In genomic region chr21:46379105-46379504, GRCh38 we compare ENCODE assay signal across 29 cellular contexts.
"Had no signal": no experiment of that assay in that cellular context is flagged by ENCODE, and none has a peak within 500 bp of the region (broad histone marks: within the 10 kb centered on the region; RNA-seq: fewer than 3 reads in every experiment).

No MANE protein-coding gene starts in this region.

- H3K27ac ChIP-seq: coronary artery, epithelial cell of prostate, esophagus squamous epithelium, heart right ventricle, left ventricle myocardium inferior, lower lobe of right lung, pancreas, prostate gland, right lobe of liver, spleen, tibial artery, upper lobe of right lung, vagina had no signal

- H3K9me3 Mint-ChIP-seq: natural killer cell; stimulated activated naive CD8-positive, alpha-beta T cell treated with anti-CD3 and anti-CD28 coated beads, Interleukin-15, Interleukin-2, amounts not matched to agents 100 ng/mL and 50 ng/mL, for 24 hours had no signal

- DNase-seq: effector CD4-positive, alpha-beta T cell; esophagus squamous epithelium; foreskin fibroblast; heart right ventricle; hypothalamus; islet precursor cell; left ventricle myocardium inferior; lower lobe of right lung; natural killer cell; nucleus accumbens; pancreas; retina; right lobe of liver; spleen; stimulated activated CD4-positive, alpha-beta T cell treated with anti-CD3 and anti-CD28 coated beads, Interleukin-15, amount 100 ng/mL, for 24 hours; stimulated activated CD4-positive, alpha-beta T cell treated with anti-CD3 and anti-CD28 coated beads, Interleukin-1b, Interleukin-23, amount 100 ng/mL, for 48 hours; stimulated activated CD4-positive, alpha-beta T cell treated with anti-CD3 and anti-CD28 coated beads, Interleukin-4, amount 100 ng/mL, for 24 hours; tibial artery; upper lobe of right lung had no signal

- ATAC-seq: heart right ventricle; lower lobe of right lung; natural killer cell; pancreas; stimulated activated memory B cell treated with anti-CD40 and anti-IgM and Interleukin-4, amounts not matched to agents 10 μg/mL and 1 μg/mL and 100 μg/mL, for 72 hours; upper lobe of right lung had no signal

- H3K9me3 ChIP-seq: left ventricle myocardium inferior, lower lobe of right lung, pancreas, prostate gland, right lobe of liver, tibial artery, upper lobe of right lung, vagina had no signal

- H3K4me3 ChIP-seq: coronary artery, esophagus squamous epithelium, heart right ventricle, left ventricle myocardium inferior, lower lobe of right lung, pancreas, prostate gland, right lobe of liver, spleen, tibial artery, upper lobe of right lung, vagina had no signal

- H3K4me3 Mint-ChIP-seq: memory B cell; mesothelial cell of epicardium; natural killer cell; neural crest cell; stimulated activated memory B cell treated with anti-CD40 and anti-IgM and Interleukin-4, amounts not matched to agents 10 μg/mL and 1 μg/mL and 100 μg/mL, for 72 hours; stimulated activated naive CD8-positive, alpha-beta T cell treated with anti-CD3 and anti-CD28 coated beads, Interleukin-15, Interleukin-2, amounts not matched to agents 100 ng/mL and 50 ng/mL, for 24 hours had no signal

- H3K36me3 ChIP-seq: pancreas, prostate gland, right lobe of liver, upper lobe of right lung had no signal

- H3K27me3 Mint-ChIP-seq: memory B cell; stimulated activated memory B cell treated with anti-CD40 and anti-IgM and Interleukin-4, amounts not matched to agents 10 μg/mL and 1 μg/mL and 100 μg/mL, for 72 hours; stimulated activated naive CD8-positive, alpha-beta T cell treated with anti-CD3 and anti-CD28 coated beads, Interleukin-15, Interleukin-2, amounts not matched to agents 100 ng/mL and 50 ng/mL, for 24 hours had no signal

- H3K4me1 ChIP-seq: lower lobe of right lung, pancreas, prostate gland, right lobe of liver, spleen, tibial artery, upper lobe of right lung, vagina had no signal

- H3K27me3 ChIP-seq: esophagus squamous epithelium, heart right ventricle, pancreas, right lobe of liver, spleen, tibial artery, upper lobe of right lung, vagina had no signal

- FAIRE-seq: endometrium, pancreas had no signal

- H3K27ac Mint-ChIP-seq: memory B cell; mesothelial cell of epicardium; natural killer cell; stimulated activated memory B cell treated with anti-CD40 and anti-IgM and Interleukin-4, amounts not matched to agents 10 μg/mL and 1 μg/mL and 100 μg/mL, for 72 hours; stimulated activated naive CD8-positive, alpha-beta T cell treated with anti-CD3 and anti-CD28 coated beads, Interleukin-15, Interleukin-2, amounts not matched to agents 100 ng/mL and 50 ng/mL, for 24 hours had no signal
